ENCODE assay signal across 8 cellular contexts in the genomic region with DNA sequence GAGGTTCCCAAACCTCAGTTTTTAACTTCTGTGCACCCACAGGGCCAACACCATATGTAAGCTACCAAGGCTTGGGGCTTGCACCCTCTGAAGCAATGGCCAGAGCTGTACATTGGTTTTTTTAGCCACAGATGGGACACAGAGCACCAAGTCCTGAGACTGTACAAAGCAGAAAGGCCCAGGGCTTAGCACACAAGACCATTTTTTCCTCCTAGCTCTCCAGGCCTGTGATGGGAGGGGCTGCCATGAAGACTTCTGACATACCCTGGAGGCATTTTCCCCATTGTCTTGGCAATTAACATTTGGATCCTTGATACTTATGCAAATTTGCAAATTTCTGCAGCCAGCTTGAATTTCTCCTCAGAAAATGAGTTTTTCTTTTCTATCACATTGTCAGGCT.
"Had no signal": no experiment of that assay in that cellular context is flagged by ENCODE, and none has a peak within 500 bp of the region (broad histone marks: within the 10 kb centered on the region; RNA-seq: fewer than 3 reads in every experiment).

No MANE protein-coding gene starts in this region.

- FAIRE-seq: HTR-8/SVneo had no signal

- ATAC-seq: HCT116 had no signal

- H3K27ac ChIP-seq: GM23248 had no signal

- H2AFZ ChIP-seq: GM23248 had no signal

- DNase-seq: GM23248, GOT3, H7, IMR-90, KBM-7 had no signal

- H3K4me1 ChIP-seq: HAP-1 had no signal

- H3K9ac ChIP-seq: GM23248 had no signal

- H3K4me3 ChIP-seq: GM23248, HAP-1 had no signal

- H3K36me3 ChIP-seq: HAP-1 had no signal
